Comparison of ENCODE assay signal across 15 cellular contexts in genomic region chr10:71761105-71761511, GRCh38. TPM values are rescaled to one million over a fixed set of nuclear protein-coding genes. Genes with fewer than 3 reads are reported as not detected.
DNase-seq lines count a peak whose midpoint lies in the region; ATAC-seq and TF ChIP-seq lines count a peak whose summit lies in the region.
"Had no signal": no experiment of that assay in that cellular context is flagged by ENCODE, and none has a peak within 500 bp of the region (broad histone marks: within the 10 kb centered on the region; RNA-seq: fewer than 3 reads in every experiment).

No MANE protein-coding gene starts in this region.

- TF ChIP-seq RAD21 in HCT116 (IDR thresholded peaks at IDR 0.05; ENCODE audit: low read depth): no peak

- no peaks in the 10 kb centered on the region for H3K9me2 ChIP-seq in HCT116 (ENCODE audit: insufficient read depth)

- H3K4me3 Mint-ChIP-seq in activated CD4-positive, alpha-beta T cell treated with anti-CD3 and anti-CD28 coated beads, Interleukin-2, amount 10 ng/mL, durations not matched to agents 24 days and 14 days: peak overlapping the region; percentile 7
- no peak overlapping the region for H3K4me3 Mint-ChIP-seq in central memory CD8-positive, alpha-beta T cell

- H3K27me3 ChIP-seq in HCT116 (ENCODE audit: insufficient read depth, low read length): no peaks in the 10 kb centered on the region

- 0 out of 2 replicates have a peak, but pooled peaks have one; percentile 21 for ATAC-seq in HCT116
- no peak for ATAC-seq in central memory CD8-positive, alpha-beta T cell (replicated peaks; ENCODE audit: extremely low read depth, poor library complexity, severe bottlenecking)
- ATAC-seq in HG03439 (IDR thresholded peaks at IDR 0.05; ENCODE audit: unreplicated experiment): no peak

- H3K4me1 ChIP-seq in HCT116 (ENCODE audit: control insufficient read depth in 1 of 2, insufficient read depth in 2 of 2, low read length in 2 of 2): peaks cover 27 to 71% of the 10 kb centered on the region in 2 experiments

- H3K4me2 ChIP-seq in HCT116 (ENCODE audit: low read length): peak overlapping the region; percentile 25; the same call in 1 of the 2 replicates

- no peak overlapping the region for H3K4me3 ChIP-seq in HCT116 (replicated peaks in 1 of 2; ENCODE audit: low read depth in 1 of 2, low read length in 2 of 2)
- H3K4me3 ChIP-seq: thoracic aorta had no signal

- no peak for TF ChIP-seq CTCF in HCT116 (IDR thresholded peaks at IDR 0.05 in 2 of 3, conservative IDR thresholded peaks at IDR 0.05 in 1 of 3; ENCODE audit: borderline replicate concordance in 1 of 3, insufficient read depth in 1 of 3, low read depth in 2 of 3, low read length in 2 of 3)

- no peaks in the 10 kb centered on the region for H4K20me1 ChIP-seq in HCT116 (ENCODE audit: insufficient read depth)

- POLR2A ChIA-PET in HCT116 (lab: Charles Lee): no interaction called here

- H3K4me1 Mint-ChIP-seq in activated CD4-positive, alpha-beta T cell treated with anti-CD3 and anti-CD28 coated beads, Interleukin-2, amount 10 ng/mL, durations not matched to agents 24 days and 14 days: peaks cover 73% of the 10 kb centered on the region
- peaks cover 75% of the 10 kb centered on the region for H3K4me1 Mint-ChIP-seq in central memory CD8-positive, alpha-beta T cell

- no peaks in the 10 kb centered on the region for H3K36me3 ChIP-seq in HCT116 (ENCODE audit: control insufficient read depth in 1 of 2, insufficient read depth in 2 of 2, low read length in 2 of 2)

- intact Hi-C loops in HCT116 (cut with micrococcal nuclease): no loop called here
- intact Hi-C loops in activated CD4-positive, alpha-beta T cell treated with anti-CD3 and anti-CD28 coated beads, Interleukin-2, amount 10 ng/mL, durations not matched to agents 24 days and 14 days (cut with micrococcal nuclease): no loop called here

- H3K9ac ChIP-seq in HCT116 (ENCODE audit: low read length): no peak overlapping the region

- no peaks in the 10 kb centered on the region for H3K27me3 Mint-ChIP-seq in activated CD4-positive, alpha-beta T cell treated with anti-CD3 and anti-CD28 coated beads, Interleukin-2, amount 10 ng/mL, durations not matched to agents 24 days and 14 days
- H3K27me3 Mint-ChIP-seq in central memory CD8-positive, alpha-beta T cell: no peaks in the 10 kb centered on the region

- H3K27ac Mint-ChIP-seq in activated CD4-positive, alpha-beta T cell treated with anti-CD3 and anti-CD28 coated beads, Interleukin-2, amount 10 ng/mL, durations not matched to agents 24 days and 14 days: peak overlapping the region; percentile 59
- peak overlapping the region; percentile 86 for H3K27ac Mint-ChIP-seq in central memory CD8-positive, alpha-beta T cell (ENCODE audit: low read depth)

- H3K79me2 ChIP-seq in HCT116 (ENCODE audit: insufficient read depth, low read length): 0 out of 2 replicates have a peak, but pooled peaks cover 3% of the 10 kb centered on the region

- no peak overlapping the region for H2AFZ ChIP-seq in HCT116 (ENCODE audit: low read depth, low read length, poor library complexity, severe bottlenecking)

- RAD21 ChIA-PET in HCT116 (lab: Charles Lee; ENCODE audit: low non-redundant PET in 1 of 2, low total read pairs in 2 of 2, uncharacterized antibody in 2 of 2, unreplicated experiment in 2 of 2): no interaction called here

- BruUV-seq in HCT116 (replicated peaks; lab: Mats Ljungman, UMichigan): no TSS peak

- H3K27ac ChIP-seq in HCT116 (ENCODE audit: low read depth, low read length): no peak overlapping the region
- H3K27ac ChIP-seq: thoracic aorta had no signal

- no peaks in the 10 kb centered on the region for H3K9me3 Mint-ChIP-seq in activated CD4-positive, alpha-beta T cell treated with anti-CD3 and anti-CD28 coated beads, Interleukin-2, amount 10 ng/mL, durations not matched to agents 24 days and 14 days
- H3K9me3 Mint-ChIP-seq in central memory CD8-positive, alpha-beta T cell: no peaks in the 10 kb centered on the region

- peaks cover 55% of the 10 kb centered on the region for H3K36me3 Mint-ChIP-seq in activated CD4-positive, alpha-beta T cell treated with anti-CD3 and anti-CD28 coated beads, Interleukin-2, amount 10 ng/mL, durations not matched to agents 24 days and 14 days (ENCODE audit: low read depth)
- H3K36me3 Mint-ChIP-seq in central memory CD8-positive, alpha-beta T cell (ENCODE audit: insufficient read depth): peaks cover 36% of the 10 kb centered on the region

- TF ChIP-seq POLR2A in HCT116 (IDR thresholded peaks at IDR 0.05; ENCODE audit: borderline replicate concordance, extremely low read depth, insufficient read depth, insufficient read length): no peak

- DNase-seq in HCT116 (ENCODE audit: low read depth, low spot score): no peak
- DNase-seq in activated CD4-positive, alpha-beta T cell treated with anti-CD3 and anti-CD28 coated beads, Interleukin-2, amount 10 ng/mL, durations not matched to agents 24 days and 14 days: peak; percentile 58
- DNase-seq in central memory CD8-positive, alpha-beta T cell (ENCODE audit: low spot score in 2 of 2): no peak
- DNase-seq in stimulated activated CD4-positive, alpha-beta T cell treated with anti-CD3 and anti-CD28 coated beads, Interleukin-2, amount 100 ng/mL, for 24 hours: peak; percentile 47 to 63
- DNase-seq in NCI-H2107 (lab: John Stamatoyannopoulos, UW): no peak
- DNase-seq in cortex of kidney (lab: John Stamatoyannopoulos, UW): no peak
- no peak for DNase-seq in effector CD8-positive, alpha-beta T cell (lab: John Stamatoyannopoulos, UW)
- DNase-seq: MM.1S, NCI-H526 treated with DMSO at 0.1 percent for 48 hours had no signal

- CTCF ChIA-PET in HCT116 (lab: Charles Lee): interaction anchor here (0.8 kb wide), 1 partner anchor 64 kb away, joined by 3 read pairs; no protein-coding TSS in a partner anchor

- H3K9me3 ChIP-seq in HCT116 (ENCODE audit: control insufficient read depth in 1 of 2, insufficient read depth in 1 of 2, low read depth in 1 of 2, low read length in 2 of 2): no peaks in the 10 kb centered on the region
- H3K9me3 ChIP-seq: thoracic aorta had no signal

TF ChIP-seq in HCT116, 20 proteins besides CTCF, POLR2A, EP300 and RAD21 (continues in another document):
- TF ChIP-seq ATF3 (IDR thresholded peaks at IDR 0.05) (no peak), ELF1 (IDR thresholded peaks at IDR 0.05; ENCODE audit: borderline replicate concordance, low read depth) (no peak), ZNF274 (IDR thresholded peaks at IDR 0.05; ENCODE audit: low read depth, low read length) (no peak), SP1 (IDR thresholded peaks at IDR 0.05; ENCODE audit: low read depth) (no peak), SRF (IDR thresholded peaks at IDR 0.05; ENCODE audit: low read depth) (no peak), FOSL1 (IDR thresholded peaks at IDR 0.05; ENCODE audit: low read depth) (no peak), REST (IDR thresholded peaks at IDR 0.05; ENCODE audit: low read depth) (no peak), ZBTB33 (IDR thresholded peaks at IDR 0.05; ENCODE audit: extremely low read depth, insufficient replicate concordance, low read length) (no peak), CEBPB (IDR thresholded peaks at IDR 0.05; ENCODE audit: low read depth) (no peak)

RNA-seq across cellular contexts. Expression of gene VSIR, which starts 12.2 kb away (rescaled TPM):
- total RNA-seq in HCT116 (2021; ENCODE audit: unreplicated experiment): 18.5 TPM
- 13.5 and 14.9 TPM in 2 replicates for polyA plus RNA-seq in HCT116 (2012)
- total RNA-seq in activated CD4-positive, alpha-beta T cell treated with anti-CD3 and anti-CD28 coated beads, Interleukin-2, amount 10 ng/mL, durations not matched to agents 24 days and 14 days: 125 and 131 TPM in 2 replicates
- polyA plus RNA-seq: neural cell had no signal

RNA-seq across cellular contexts. Expression of gene C10orf105, which starts 41.5 kb away (rescaled TPM):
- not detected for total RNA-seq in HCT116 (2021; ENCODE audit: unreplicated experiment)
- polyA plus RNA-seq in HCT116 (2012): 0.04 TPM in 1 of 2 replicates, not detected in the other
- total RNA-seq in activated CD4-positive, alpha-beta T cell treated with anti-CD3 and anti-CD28 coated beads, Interleukin-2, amount 10 ng/mL, durations not matched to agents 24 days and 14 days: 0.26 and 0.33 TPM in 2 replicates
- total RNA-seq: cardiac septum, fibroblast of villous mesenchyme, kidney epithelial cell had no signal

Comparison
In these comparisons a context has a peak if more than half of its experiments do, and no peak if none do; other contexts are left out.
1. DNase-seq: peak in activated CD4-positive, alpha-beta T cell treated with anti-CD3 and anti-CD28 coated beads, Interleukin-2, amount 10 ng/mL, durations not matched to agents 24 days and 14 days (single experiment) and stimulated activated CD4-positive, alpha-beta T cell treated with anti-CD3 and anti-CD28 coated beads, Interleukin-2, amount 100 ng/mL, for 24 hours (2 of 2); none in HCT116 (single experiment), central memory CD8-positive, alpha-beta T cell (0 of 2), NCI-H2107 (single experiment), cortex of kidney (single experiment) and effector CD8-positive, alpha-beta T cell (single experiment).